ENCODE assay signal across 8 cellular contexts in genomic region chr13:40981361-40981760, GRCh38. TPM values are rescaled to one million over a fixed set of nuclear protein-coding genes. Genes with fewer than 3 reads are reported as not detected.
A peak's percentile ranks its signal among the peaks of the same experiment; 100 is the strongest.
DNase-seq lines count a peak whose midpoint lies in the region; ATAC-seq and TF ChIP-seq lines count a peak whose summit lies in the region.

No MANE protein-coding gene starts in this region.

- TF ChIP-seq CTCF in OCI-LY1 (IDR thresholded peaks at IDR 0.05; ENCODE audit: low read length) (no peak), coronary artery (IDR thresholded peaks at IDR 0.05) (no peak), neutrophil (IDR thresholded peaks at IDR 0.05) (no peak), GM10248 (IDR thresholded peaks at IDR 0.05; ENCODE audit: control extremely low read depth, extremely low read depth, low read depth, missing control alignments) (no peak), SK-N-SH (IDR thresholded peaks at IDR 0.05) (no peak)

- TF ChIP-seq EP300 in SK-N-SH (IDR thresholded peaks at IDR 0.05; ENCODE audit: borderline replicate concordance in 1 of 2, low read depth in 1 of 2, low read length in 1 of 2) = no peak

- peaks cover 100% of the 10 kb centered on the region for H3K79me2 ChIP-seq in OCI-LY1 (ENCODE audit: insufficient read depth, low read length)
- H3K79me2 ChIP-seq in SK-N-SH (ENCODE audit: insufficient read depth) = peaks cover 12% of the 10 kb centered on the region

- H3K27ac ChIP-seq in OCI-LY1 (ENCODE audit: low read depth, low read length, poor library complexity, severe bottlenecking) (peak overlapping the region; percentile 90), coronary artery (peak overlapping the region; percentile 39 to 66), neutrophil (peak overlapping the region; percentile 90), SK-N-SH (ENCODE audit: low read depth in 2 of 2, low read length in 1 of 2) (no peak overlapping the region)

- H2AFZ ChIP-seq in OCI-LY1 (ENCODE audit: low read length) = no peak overlapping the region
- no peak overlapping the region for H2AFZ ChIP-seq in SK-N-SH (ENCODE audit: low read depth)

- ATAC-seq in HG02610 (IDR thresholded peaks at IDR 0.05; ENCODE audit: unreplicated experiment) = no peak

- H3K4me3 ChIP-seq in OCI-LY1 (ENCODE audit: low read depth, low read length, poor library complexity, severe bottlenecking) (peak overlapping the region; percentile 73), coronary artery (peak overlapping the region; percentile 30), neutrophil (ENCODE audit: low read depth in 1 of 2, low read length in 1 of 2) (peak overlapping the region; percentile 64 to 67), SK-N-SH (ENCODE audit: low read depth in 2 of 2, low read length in 1 of 2) (no peak overlapping the region)

- POLR2A ChIA-PET in GM10248 (lab: Yijun Ruan, JAX) (no interaction called here), SK-N-SH (lab: Yijun Ruan, JAX) (no interaction called here)

- H3K9ac ChIP-seq in OCI-LY1 (ENCODE audit: low read length) (peak overlapping the region; percentile 75), SK-N-SH (no peak overlapping the region)

- DNase-seq in CMK (ENCODE audit: low read depth) (peak; percentile 14), coronary artery (ENCODE audit: low spot score) (no peak), GM10248 (ENCODE audit: extremely low spot score) (no peak), COLO829 (ENCODE audit: low spot score) (no peak), SK-N-SH (no peak)

- H3F3A ChIP-seq in OCI-LY1 (ENCODE audit: insufficient read depth, low read length) (0 out of 2 replicates have a peak, but pooled peaks cover 11% of the 10 kb centered on the region), SK-N-SH (replicated peaks; ENCODE audit: insufficient read depth) (peaks cover 7% of the 10 kb centered on the region)

- H3K4me1 ChIP-seq in OCI-LY1 (ENCODE audit: insufficient read depth, low read length, severe bottlenecking) (peaks cover 99% of the 10 kb centered on the region), neutrophil (ENCODE audit: control insufficient read depth in 1 of 2, insufficient read depth in 1 of 2, low read depth in 1 of 2, low read length in 1 of 2) (peaks cover 97 to 100% of the 10 kb centered on the region in 2 experiments), SK-N-SH (ENCODE audit: control insufficient read depth in 1 of 2, insufficient read depth in 2 of 2, low read depth in 1 of 2, low read length in 1 of 2) (peaks cover 0 to 11% of the 10 kb centered on the region in 2 experiments; a peak in 2 of 4 replicates)

- no peak for TF ChIP-seq RAD21 in SK-N-SH (IDR thresholded peaks at IDR 0.05; ENCODE audit: low read length)

- 97% methylated on average over 3 of the region's 3 CpGs for WGBS in SK-N-SH (ENCODE audit: low lambda C conversion rate)

- H3K9me2 ChIP-seq in OCI-LY1 (ENCODE audit: low read depth, low read length) (no peaks in the 10 kb centered on the region), SK-N-SH (no peaks in the 10 kb centered on the region)

- no peaks in the 10 kb centered on the region for H4K20me1 ChIP-seq in OCI-LY1 (ENCODE audit: insufficient read depth, low read length)
- no peaks in the 10 kb centered on the region for H4K20me1 ChIP-seq in SK-N-SH (ENCODE audit: insufficient read depth)

- no peaks in the 10 kb centered on the region for H3K27me3 ChIP-seq in OCI-LY1 (ENCODE audit: insufficient read depth, low read length)
- H3K27me3 ChIP-seq in neutrophil = no peaks in the 10 kb centered on the region
- H3K27me3 ChIP-seq in SK-N-SH (ENCODE audit: insufficient read depth) = no peaks in the 10 kb centered on the region

- CTCF ChIA-PET in GM10248 (lab: Yijun Ruan, JAX) (interaction anchor here (1.0 to 2.1 kb wide), 4 partner anchors 11 to 73 kb away, joined by 3 to 7 read pairs (median 4); no protein-coding TSS in a partner anchor), SK-N-SH (lab: Yijun Ruan, JAX) (interaction anchor here (1.1 to 1.9 kb wide), 2 partner anchors 10 to 12 kb away, joined by 3 to 5 read pairs; no protein-coding TSS in a partner anchor)

- peak overlapping the region; percentile 78 for H3K4me2 ChIP-seq in OCI-LY1 (ENCODE audit: low read length)
- no peak overlapping the region for H3K4me2 ChIP-seq in SK-N-SH

- no peaks in the 10 kb centered on the region for H3K9me3 ChIP-seq in OCI-LY1 (ENCODE audit: low read length)
- H3K9me3 ChIP-seq in neutrophil = no peaks in the 10 kb centered on the region
- no peaks in the 10 kb centered on the region for H3K9me3 ChIP-seq in SK-N-SH

- H3K36me3 ChIP-seq in OCI-LY1 (ENCODE audit: insufficient read depth, low read length) (peaks cover 51% of the 10 kb centered on the region), neutrophil (peaks cover 3% of the 10 kb centered on the region), SK-N-SH (replicated peaks in 1 of 2; ENCODE audit: control insufficient read depth in 1 of 2, insufficient read depth in 2 of 2, low read length in 1 of 2) (peaks cover 0 to 13% of the 10 kb centered on the region in 2 experiments)

TF ChIP-seq in SK-N-SH, 30 proteins besides CTCF, POLR2A, EP300 and RAD21 (continues in another document):
- TF ChIP-seq YY1 (IDR thresholded peaks at IDR 0.05; ENCODE audit: low read depth) (no peak), CHD2 (IDR thresholded peaks at IDR 0.05; ENCODE audit: low read length, partially characterized antibody) (no peak), FOSL2 (IDR thresholded peaks at IDR 0.05; ENCODE audit: borderline replicate concordance, low read depth) (no peak), EZH2phosphoT487 (IDR thresholded peaks at IDR 0.05; ENCODE audit: borderline replicate concordance, low read depth) (no peak), JUND (IDR thresholded peaks at IDR 0.05) (no peak), USF1 (IDR thresholded peaks at IDR 0.05; ENCODE audit: borderline replicate concordance, low read depth) (no peak), USF2 (IDR thresholded peaks at IDR 0.05; ENCODE audit: borderline replicate concordance, low read depth, low read length) (no peak), FOXJ3 (CRISPR knock-in tag; IDR thresholded peaks at IDR 0.05) (no peak), IRF3 (IDR thresholded peaks at IDR 0.05; ENCODE audit: low read depth, low read length) (no peak), MEF2A (IDR thresholded peaks at IDR 0.05; ENCODE audit: borderline replicate concordance, low read depth) (no peak), REST (IDR thresholded peaks at IDR 0.05; ENCODE audit: low read depth, low read length) (no peak), TCF12 (IDR thresholded peaks at IDR 0.05) (no peak), MAX (IDR thresholded peaks at IDR 0.05; ENCODE audit: low read depth) (no peak), NFIC (IDR thresholded peaks at IDR 0.05; ENCODE audit: borderline replicate concordance) (no peak), RCOR1 (IDR thresholded peaks at IDR 0.05; ENCODE audit: low read length) (no peak)

RNA-seq across cellular contexts. Expression of gene ELF1, which starts 37.8 kb away (rescaled TPM):
- polyA plus RNA-seq in SK-N-SH (2012; rRNA removed) = 11.1 and 11.6 TPM in 2 replicates
- 12.5 and 13.6 TPM in 2 replicates for polyA plus RNA-seq in SK-N-SH (2012; cell fraction: cytosol; rRNA removed)
- 6.1 and 12.7 TPM in 2 replicates for polyA plus RNA-seq in SK-N-SH (2012; cell fraction: nucleus; rRNA removed)

Comparison
In these comparisons a context has a peak if more than half of its experiments do, and no peak if none do; other contexts are left out.
1. H3K27ac ChIP-seq: peak in OCI-LY1 (single experiment), coronary artery (2 of 2) and neutrophil (single experiment); none in SK-N-SH (0 of 2).
2. H3K4me3 ChIP-seq: peak in OCI-LY1 (single experiment), coronary artery (single experiment) and neutrophil (2 of 2); none in SK-N-SH (0 of 2).